Comparison of ENCODE assay signal across 1 cellular context in genomic region chr2:69797836-69798465, GRCh38.
TF ChIP-seq lines count a peak whose summit lies in the region.

No MANE protein-coding gene starts in this region.

TF ChIP-seq in HEK293T, 16 proteins besides CTCF, POLR2A, EP300 and RAD21 (continued from another document):
- TF ChIP-seq PKNOX1 (IDR thresholded peaks at IDR 0.05) (no peak), ARNT (IDR thresholded peaks at IDR 0.05) (no peak), NFRKB (IDR thresholded peaks at IDR 0.05) (no peak), LEF1 (IDR thresholded peaks at IDR 0.05; ENCODE audit: borderline replicate concordance) (no peak), ZNF384 (IDR thresholded peaks at IDR 0.05) (no peak), ELF4 (IDR thresholded peaks at IDR 0.05) (no peak), FOXA1 (IDR thresholded peaks at IDR 0.05) (no peak), FOXK2 (IDR thresholded peaks at IDR 0.05) (no peak), TARDBP (IDR thresholded peaks at IDR 0.05) (no peak)
TF ChIP-seq in HEK293T: peak in this region for 0.
